ENCODE assay signal across 8 cellular contexts in genomic region chr7:48089415-48089975, GRCh38. TPM values are rescaled to one million over a fixed set of nuclear protein-coding genes. Genes with fewer than 3 reads are reported as not detected.
DNase-seq lines count a peak whose midpoint lies in the region; ATAC-seq, FAIRE-seq and TF ChIP-seq lines count a peak whose summit lies in the region.

No MANE protein-coding gene starts in this region.

- in situ Hi-C loops in HAP-1 (cut with MboI; ENCODE audit: low sequenced_read_pairs), result loop anchor here (25.0 kb wide), 1 partner anchor 102 kb away; the partner anchor contains the start of gene HUS1

- TF ChIP-seq POLR2A in gastroesophageal sphincter (IDR thresholded peaks at IDR 0.05), result no peak

- peak; percentile 28 for ATAC-seq in gastroesophageal sphincter

- H2AFZ ChIP-seq in osteoblast (ENCODE audit: low read length), result peak overlapping the region; percentile 35

- H3K36me3 ChIP-seq in HAP-1 (replicated peaks), result peaks cover 4% of the 10 kb centered on the region
- H3K36me3 ChIP-seq in gastroesophageal sphincter, result peaks cover 0 to 30% of the 10 kb centered on the region in 2 donors
- peaks cover 6% of the 10 kb centered on the region for H3K36me3 ChIP-seq in osteoblast (ENCODE audit: insufficient read depth, low read length)

- H4K20me1 ChIP-seq in osteoblast (ENCODE audit: insufficient read depth, low read length), result no peaks in the 10 kb centered on the region

- TF ChIP-seq CTCF in gastroesophageal sphincter (IDR thresholded peaks at IDR 0.05) (peak in 1 of 4 experiments; percentile 1), osteoblast (IDR thresholded peaks at IDR 0.05; ENCODE audit: extremely low read depth, low read depth, low read length) (no peak)

- peaks cover 16% of the 10 kb centered on the region for H3K79me2 ChIP-seq in osteoblast (ENCODE audit: insufficient read depth, low read length)

- 0 to 6% methylated on average over 2 of the region's 53 CpGs for WGBS in gastroesophageal sphincter (ENCODE audit: low coverage in 1 of 2), 2 donors

- H3K27ac ChIP-seq in gastroesophageal sphincter (peak overlapping the region; percentile 37 to 91 (median 90)), osteoblast (ENCODE audit: low read depth, low read length) (peak overlapping the region; percentile 69)

- H3K4me3 ChIP-seq in HAP-1 (peak overlapping the region; percentile 64), gastroesophageal sphincter (peak overlapping the region; percentile 57 to 92), osteoblast (ENCODE audit: insufficient read depth, low read length) (peak overlapping the region; percentile 82)

- no peak for FAIRE-seq in RCC 7860 (lab: Jason Lieb, UNC)

- H3K9me3 ChIP-seq in HAP-1 (peaks cover under 1% of the 10 kb centered on the region; the same call in 1 of the 2 replicates), gastroesophageal sphincter (no peaks in the 10 kb centered on the region), osteoblast (ENCODE audit: low read depth, low read length) (no peaks in the 10 kb centered on the region)

- H3K27me3 ChIP-seq in HAP-1 (ENCODE audit: low read depth), result no peaks in the 10 kb centered on the region
- H3K27me3 ChIP-seq in gastroesophageal sphincter, result no peaks in the 10 kb centered on the region
- no peaks in the 10 kb centered on the region for H3K27me3 ChIP-seq in osteoblast (ENCODE audit: insufficient read depth, low read length)

- TF ChIP-seq EP300 in gastroesophageal sphincter (IDR thresholded peaks at IDR 0.05), result no peak

- H3K4me1 ChIP-seq in HAP-1, result peaks cover 15% of the 10 kb centered on the region
- peaks cover 0 to 36% (median 0%) of the 10 kb centered on the region in 3 donors for H3K4me1 ChIP-seq in gastroesophageal sphincter
- H3K4me1 ChIP-seq in osteoblast (ENCODE audit: insufficient read depth, low read length), result peaks cover 51% of the 10 kb centered on the region

- peak overlapping the region; percentile 78 for H3K4me2 ChIP-seq in osteoblast (ENCODE audit: insufficient read depth, low read length)

- DNase-seq in GM03348 (ENCODE audit: low spot score) (peak; percentile 56), HAP-1 (ENCODE audit: low spot score in 2 of 2) (peak in 1 of 2 experiments; percentile 58), NCI-H1417 (lab: John Stamatoyannopoulos, UW) (peak in 2 of 3 experiments; percentile 67 to 72), osteoblast (ENCODE audit: insufficient read length, low spot score, missing footprints) (peak; percentile 86), RCC 7860 (ENCODE audit: low spot score) (no peak), hepatic stellate cell (ENCODE audit: low spot score) (no peak)
- DNase-seq in activated T-helper 1 cell treated with anti-CD3 and anti-CD28 coated beads, Interleukin-2, amount 50 U/mL, for 16 hours (ENCODE audit: low read depth in 1 of 2, low spot score in 1 of 2), result peak; percentile 30 to 43

RNA-seq across cellular contexts. Expression of gene UPP1, which starts 0.4 kb away (rescaled TPM):
- total RNA-seq in gastroesophageal sphincter (10 to 100 TPM in 3 of 4 donors, 1 to 10 TPM in 1; 6.1 to 27.6 (median 12.0) TPM), osteoblast (30.4 and 35.5 TPM in 2 replicates)

RNA-seq across cellular contexts. Expression of gene C7orf57, which starts 54.2 kb away (rescaled TPM):
- total RNA-seq in gastroesophageal sphincter (not detected), osteoblast (under 0.01 TPM in 2 replicates)

Comparison
In these comparisons a context has a peak if more than half of its experiments do, and no peak if none do; other contexts are left out.
1. DNase-seq: peak in GM03348 (single experiment), NCI-H1417 (2 of 3), activated T-helper 1 cell treated with anti-CD3 and anti-CD28 coated beads, Interleukin-2, amount 50 U/mL, for 16 hours (2 of 2) and osteoblast (single experiment); none in RCC 7860 (single experiment) and hepatic stellate cell (single experiment).
2. Peak in every context shown above with its lines, with median percentiles within 50 percentile points of each other: H3K4me3 ChIP-seq.